ENCODE assay signal across 13 cellular contexts in genomic region chr2:33366473-33366872, GRCh38.
DNase-seq lines count a peak whose midpoint lies in the region; ATAC-seq, FAIRE-seq and TF ChIP-seq lines count a peak whose summit lies in the region.
"Had no signal": no experiment of that assay in that cellular context is flagged by ENCODE, and none has a peak within 500 bp of the region (broad histone marks: within the 10 kb centered on the region; RNA-seq: fewer than 3 reads in every experiment).

No MANE protein-coding gene starts in this region.

- H3K36me3 ChIP-seq in astrocyte (ENCODE audit: insufficient read depth, low read length) (peaks cover 21% of the 10 kb centered on the region), rectal smooth muscle tissue (ENCODE audit: control insufficient read depth, insufficient read depth, low read length) (no peaks in the 10 kb centered on the region)
- H3K36me3 ChIP-seq: lower lobe of right lung had no signal

- H3K4me1 Mint-ChIP-seq in astrocyte (ENCODE audit: low read depth, unreplicated experiment) = no peaks in the 10 kb centered on the region
- H3K4me1 Mint-ChIP-seq: activated naive CD8-positive, alpha-beta T cell treated with anti-CD3 and anti-CD28 coated beads, Interleukin-2, amount 10 ng/mL, durations not matched to agents 7 days and 5 days; CD4-positive, CD25-positive, alpha-beta regulatory T cell had no signal

- FAIRE-seq in astrocyte (lab: Jason Lieb, UNC) = peak; percentile 26

- no peak overlapping the region for H3K4me2 ChIP-seq in astrocyte (ENCODE audit: low read length)

- H3K79me2 ChIP-seq in astrocyte (ENCODE audit: insufficient read depth, low read length) = no peaks in the 10 kb centered on the region

- H3K27me3 ChIP-seq in astrocyte (ENCODE audit: insufficient read depth, low read length) = no peaks in the 10 kb centered on the region
- H3K27me3 ChIP-seq in rectal smooth muscle tissue (ENCODE audit: control insufficient read depth, insufficient read depth, low read length) = no peaks in the 10 kb centered on the region

- H3K4me3 ChIP-seq in astrocyte (ENCODE audit: insufficient read depth, low read depth, low read length) (no peak overlapping the region), rectal smooth muscle tissue (ENCODE audit: low read length) (no peak overlapping the region)
- H3K4me3 ChIP-seq: lower lobe of right lung had no signal

- H3K27ac Mint-ChIP-seq in astrocyte (ENCODE audit: unreplicated experiment) = no peak overlapping the region
- H3K27ac Mint-ChIP-seq: activated naive CD8-positive, alpha-beta T cell treated with anti-CD3 and anti-CD28 coated beads, Interleukin-2, amount 10 ng/mL, durations not matched to agents 7 days and 5 days had no signal

- H3K27me3 Mint-ChIP-seq in astrocyte (ENCODE audit: low read depth, unreplicated experiment) = no peaks in the 10 kb centered on the region

- peaks cover 3% of the 10 kb centered on the region for H3K36me3 Mint-ChIP-seq in astrocyte (ENCODE audit: low read depth, unreplicated experiment)
- H3K36me3 Mint-ChIP-seq: activated naive CD8-positive, alpha-beta T cell treated with anti-CD3 and anti-CD28 coated beads, Interleukin-2, amount 10 ng/mL, durations not matched to agents 7 days and 5 days; CD4-positive, CD25-positive, alpha-beta regulatory T cell had no signal

- peak; percentile 43 for DNase-seq in Daoy (ENCODE audit: low read depth)
- DNase-seq in astrocyte (ENCODE audit: low read depth) = peak; percentile 90
- peak; percentile 67 for DNase-seq in left ventricle myocardium superior
- no peak for DNase-seq in NCI-H1436 (lab: John Stamatoyannopoulos, UW)
- no peak for DNase-seq in 8988T
- DNase-seq in activated effector memory CD4-positive, alpha-beta T cell treated with anti-CD3 and anti-CD28 coated beads, Interleukin-2, amount 50 U/mL, for 16 hours = no peak
- no peak for DNase-seq in RKO (ENCODE audit: low spot score)
- DNase-seq: activated naive CD8-positive, alpha-beta T cell treated with anti-CD3 and anti-CD28 coated beads, Interleukin-2, amount 10 ng/mL, durations not matched to agents 7 days and 5 days; CD4-positive, CD25-positive, alpha-beta regulatory T cell; lower lobe of right lung; stimulated activated CD4-positive, alpha-beta T cell treated with anti-CD3 and anti-CD28 coated beads, Interleukin-15, amount 100 ng/mL, for 24 hours had no signal

- H4K20me1 ChIP-seq in astrocyte (ENCODE audit: insufficient read depth, low read length) = no peaks in the 10 kb centered on the region

- peak; percentile 94 for ATAC-seq in left ventricle myocardium superior

- no peak overlapping the region for H3K4me3 Mint-ChIP-seq in astrocyte (ENCODE audit: unreplicated experiment)
- H3K4me3 Mint-ChIP-seq: activated naive CD8-positive, alpha-beta T cell treated with anti-CD3 and anti-CD28 coated beads, Interleukin-2, amount 10 ng/mL, durations not matched to agents 7 days and 5 days; CD4-positive, CD25-positive, alpha-beta regulatory T cell had no signal

- no peaks in the 10 kb centered on the region for H3K9me3 Mint-ChIP-seq in astrocyte (ENCODE audit: unreplicated experiment)
- H3K9me3 Mint-ChIP-seq: CD4-positive, CD25-positive, alpha-beta regulatory T cell had no signal

- H3K9ac ChIP-seq in astrocyte (ENCODE audit: low read length) (no peak overlapping the region), rectal smooth muscle tissue (ENCODE audit: low read length) (no peak overlapping the region)

- H3K4me1 ChIP-seq in astrocyte (ENCODE audit: insufficient read depth, low read length) (peaks cover 3% of the 10 kb centered on the region), rectal smooth muscle tissue (ENCODE audit: control insufficient read depth, insufficient read depth, low read length) (peaks cover 12% of the 10 kb centered on the region)
- H3K4me1 ChIP-seq: lower lobe of right lung had no signal

- no peak overlapping the region for H2AFZ ChIP-seq in astrocyte (ENCODE audit: low read depth, low read length)

- H3K27ac ChIP-seq in astrocyte (ENCODE audit: low read depth, low read length) (no peak overlapping the region), rectal smooth muscle tissue (ENCODE audit: low read depth, low read length) (peak overlapping the region; percentile 33)
- H3K27ac ChIP-seq: epithelial cell of prostate, lower lobe of right lung had no signal

- no peak for TF ChIP-seq CTCF in astrocyte (IDR thresholded peaks at IDR 0.05; ENCODE audit: insufficient read depth, low read depth, low read length)

- no peaks in the 10 kb centered on the region for H3K9me3 ChIP-seq in astrocyte (ENCODE audit: insufficient read depth, low read depth, low read length)
- H3K9me3 ChIP-seq: lower lobe of right lung had no signal

- intact Hi-C loops in left ventricle myocardium superior (cut with micrococcal nuclease) = no loop called here

Comparison
In these comparisons a context has a peak if more than half of its experiments do, and no peak if none do; other contexts are left out.
1. DNase-seq: peak in Daoy (single experiment), astrocyte (single experiment) and left ventricle myocardium superior (single experiment); none in NCI-H1436 (single experiment), 8988T (single experiment), activated effector memory CD4-positive, alpha-beta T cell treated with anti-CD3 and anti-CD28 coated beads, Interleukin-2, amount 50 U/mL, for 16 hours (single experiment) and RKO (single experiment).